8 cellular contexts compared by ENCODE assay signal in the genomic region with DNA sequence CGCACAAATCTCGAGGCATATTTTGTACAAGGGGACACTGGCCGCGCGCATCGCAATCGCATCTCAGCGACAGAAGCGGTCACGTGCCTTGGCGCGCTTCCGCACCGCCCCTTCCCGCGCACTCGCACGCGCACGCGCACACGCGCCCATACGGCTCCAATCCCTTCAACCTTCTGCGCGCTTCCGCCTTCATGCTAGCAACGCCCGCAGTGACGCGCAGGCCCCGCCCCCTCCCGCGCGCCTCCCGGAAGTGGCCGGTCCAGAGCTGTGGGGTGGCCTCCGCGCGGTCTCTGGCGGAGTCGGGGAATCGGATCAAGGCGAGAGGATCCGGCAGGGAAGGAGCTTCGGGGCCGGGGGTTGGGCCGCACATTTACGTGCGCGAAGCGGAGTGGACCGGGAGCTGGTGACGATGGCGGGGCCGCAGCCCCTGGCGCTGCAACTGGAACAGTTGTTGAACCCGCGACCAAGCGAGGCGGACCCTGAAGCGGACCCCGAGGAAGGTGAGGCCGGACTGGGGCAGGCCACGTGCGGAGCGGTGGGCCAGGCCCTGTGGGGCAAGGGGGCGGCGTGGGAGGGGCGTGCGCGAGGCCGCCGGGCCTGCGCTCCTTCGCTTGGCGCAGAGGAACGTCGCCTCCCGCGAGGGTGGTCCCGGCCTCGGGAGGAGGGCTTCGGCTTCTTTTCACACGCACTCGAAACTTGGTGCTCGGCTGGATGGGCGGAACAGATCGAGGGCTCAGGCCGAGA. TPM values are rescaled to one million over a fixed set of nuclear protein-coding genes. Genes with fewer than 3 reads are reported as not detected.
DNase-seq lines count a peak whose midpoint lies in the region; ATAC-seq, FAIRE-seq and TF ChIP-seq lines count a peak whose summit lies in the region.

A gene with protein sequence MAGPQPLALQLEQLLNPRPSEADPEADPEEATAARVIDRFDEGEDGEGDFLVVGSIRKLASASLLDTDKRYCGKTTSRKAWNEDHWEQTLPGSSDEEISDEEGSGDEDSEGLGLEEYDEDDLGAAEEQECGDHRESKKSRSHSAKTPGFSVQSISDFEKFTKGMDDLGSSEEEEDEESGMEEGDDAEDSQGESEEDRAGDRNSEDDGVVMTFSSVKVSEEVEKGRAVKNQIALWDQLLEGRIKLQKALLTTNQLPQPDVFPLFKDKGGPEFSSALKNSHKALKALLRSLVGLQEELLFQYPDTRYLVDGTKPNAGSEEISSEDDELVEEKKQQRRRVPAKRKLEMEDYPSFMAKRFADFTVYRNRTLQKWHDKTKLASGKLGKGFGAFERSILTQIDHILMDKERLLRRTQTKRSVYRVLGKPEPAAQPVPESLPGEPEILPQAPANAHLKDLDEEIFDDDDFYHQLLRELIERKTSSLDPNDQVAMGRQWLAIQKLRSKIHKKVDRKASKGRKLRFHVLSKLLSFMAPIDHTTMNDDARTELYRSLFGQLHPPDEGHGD (plus strand): TSS at position 238 of the 744 bp plus-strand sequence. CDS start 172 bp downstream, at position 410.

- H3K27me3 Mint-ChIP-seq in activated naive CD8-positive, alpha-beta T cell treated with anti-CD3 and anti-CD28 coated beads, Interleukin-2, amount 10 ng/mL, durations not matched to agents 7 days and 5 days = peaks cover 39% of the 10 kb centered on the region

- H3K27ac ChIP-seq in SU-DHL-6 (ENCODE audit: low read depth, low read length) (peak within 1 kb of the TSS; percentile 62), pancreas (peak within 1 kb of the TSS; percentile 66 to 77 (median 72)), thyroid gland (peak within 1 kb of the TSS; percentile 44 to 82 (median 77))

- TF ChIP-seq CTCF in GM12875 (IDR thresholded peaks at IDR 0.05; ENCODE audit: borderline replicate concordance, insufficient read depth, low read depth, low read length) = no peak
- no peak for TF ChIP-seq CTCF in SU-DHL-6 (IDR thresholded peaks at IDR 0.05; ENCODE audit: insufficient read depth, low read length, poor library complexity, severe bottlenecking)
- no peak for TF ChIP-seq CTCF in pancreas (IDR thresholded peaks at IDR 0.05)
- no peak for TF ChIP-seq CTCF in thyroid gland (IDR thresholded peaks at IDR 0.05)

- H3K9ac ChIP-seq in SU-DHL-6 (ENCODE audit: low read length) = peak within 1 kb of the TSS; percentile 75

- no peaks in the 10 kb centered on the region for H3K27me3 ChIP-seq in SU-DHL-6 (ENCODE audit: low read length)
- peaks cover 0 to 32% (median 7%) of the 10 kb centered on the region in 4 donors for H3K27me3 ChIP-seq in pancreas
- peaks cover 22% of the 10 kb centered on the region for H3K27me3 ChIP-seq in thyroid gland

- peaks cover 0 to 18% (median 0%) of the 10 kb centered on the region in 3 donors for H3K4me1 ChIP-seq in pancreas
- peaks cover 14 to 15% of the 10 kb centered on the region in 2 donors for H3K4me1 ChIP-seq in thyroid gland

- peak within 1 kb of the TSS; percentile 96 for H3K4me3 ChIP-seq in GM12875 (ENCODE audit: low read depth, low read length)
- H3K4me3 ChIP-seq in SU-DHL-6 (ENCODE audit: insufficient read depth, low read length, poor library complexity, severe bottlenecking) = peak within 1 kb of the TSS; percentile 63
- peak within 1 kb of the TSS; percentile 63 to 86 (median 76) for H3K4me3 ChIP-seq in pancreas
- H3K4me3 ChIP-seq in thyroid gland (replicated peaks in 1 of 3) = peak within 1 kb of the TSS; percentile 56 to 97 (median 65)

- H3F3A ChIP-seq in SU-DHL-6 (ENCODE audit: insufficient read depth) = no peaks in the 10 kb centered on the region

- TF ChIP-seq POLR2A in thyroid gland (IDR thresholded peaks at IDR 0.05) = peak in 1 of 2 donors; percentile 78

- no peaks in the 10 kb centered on the region for H3K9me2 ChIP-seq in SU-DHL-6 (replicated peaks; ENCODE audit: insufficient read depth, low read length)

- no peaks in the 10 kb centered on the region for H3K9me3 Mint-ChIP-seq in activated naive CD8-positive, alpha-beta T cell treated with anti-CD3 and anti-CD28 coated beads, Interleukin-2, amount 10 ng/mL, durations not matched to agents 7 days and 5 days

- no peak for FAIRE-seq in pancreas (lab: Jason Lieb, UNC)

- peaks cover 3% of the 10 kb centered on the region; the same call in 1 of the 2 replicates for H4K20me1 ChIP-seq in SU-DHL-6 (ENCODE audit: low read depth, low read length)

- peak within 1 kb of the TSS; percentile 96 for H3K27ac Mint-ChIP-seq in activated naive CD8-positive, alpha-beta T cell treated with anti-CD3 and anti-CD28 coated beads, Interleukin-2, amount 10 ng/mL, durations not matched to agents 7 days and 5 days

- peak; percentile 92 for ATAC-seq in HG02763 (IDR thresholded peaks at IDR 0.05; ENCODE audit: unreplicated experiment)
- ATAC-seq in activated naive CD8-positive, alpha-beta T cell treated with anti-CD3 and anti-CD28 coated beads, Interleukin-2, amount 10 ng/mL, durations not matched to agents 7 days and 5 days (ENCODE audit: low read depth) = peak; percentile 97
- ATAC-seq in pancreas = peak; percentile 99 to 100 (median 99)

- peaks cover 29% of the 10 kb centered on the region for H3K36me3 Mint-ChIP-seq in activated naive CD8-positive, alpha-beta T cell treated with anti-CD3 and anti-CD28 coated beads, Interleukin-2, amount 10 ng/mL, durations not matched to agents 7 days and 5 days

- peak within 1 kb of the TSS; percentile 90 for H3K4me2 ChIP-seq in SU-DHL-6 (ENCODE audit: low read depth, low read length, poor library complexity, severe bottlenecking)

- 0 to 1% methylated on average over 87 to 90 of the region's 90 CpGs for WGBS in pancreas, 2 donors
- 0% methylated on average over 26 to 49 of the region's 90 CpGs for WGBS in thyroid gland, 2 donors

- H3K9me3 ChIP-seq in SU-DHL-6 (ENCODE audit: insufficient read depth, low read length) (no peaks in the 10 kb centered on the region), pancreas (no peaks in the 10 kb centered on the region), thyroid gland (no peaks in the 10 kb centered on the region)

- POLR2A ChIA-PET in activated naive CD8-positive, alpha-beta T cell treated with anti-CD3 and anti-CD28 coated beads, Interleukin-2, amount 10 ng/mL, durations not matched to agents 7 days and 5 days (lab: Charles Lee) = interaction anchor here (0.6 to 2.3 kb wide), 8 partner anchors 10 to 413 kb away, joined by 3 to 14 read pairs (median 3); partner anchors contain the start of genes LHX1 and MRM1

- H3K36me3 ChIP-seq in SU-DHL-6 (ENCODE audit: low read length) = peaks cover 11% of the 10 kb centered on the region; the same call in 1 of the 2 replicates
- H3K36me3 ChIP-seq in pancreas = peaks cover 0 to 10% (median 0%) of the 10 kb centered on the region in 3 donors
- H3K36me3 ChIP-seq in thyroid gland = peaks cover 7 to 15% of the 10 kb centered on the region in 2 donors

- H2AFZ ChIP-seq in SU-DHL-6 (ENCODE audit: low read depth, low read length, severe bottlenecking) = peak within 1 kb of the TSS; percentile 90

- peak within 1 kb of the TSS; percentile 96 for H3K4me3 Mint-ChIP-seq in activated naive CD8-positive, alpha-beta T cell treated with anti-CD3 and anti-CD28 coated beads, Interleukin-2, amount 10 ng/mL, durations not matched to agents 7 days and 5 days

- DNase-seq in NCI-H1417 (lab: John Stamatoyannopoulos, UW) (peak; percentile 97 to 98 (median 97)), head of caudate nucleus (peak; percentile 90 to 99 (median 97)), pancreas (peak; percentile 95 to 99 (median 96)), thyroid gland (peak; percentile 96)
- DNase-seq in activated naive CD8-positive, alpha-beta T cell treated with anti-CD3 and anti-CD28 coated beads, Interleukin-2, amount 10 ng/mL, durations not matched to agents 7 days and 5 days = peak; percentile 99

- peaks cover 47% of the 10 kb centered on the region for H3K4me1 Mint-ChIP-seq in activated naive CD8-positive, alpha-beta T cell treated with anti-CD3 and anti-CD28 coated beads, Interleukin-2, amount 10 ng/mL, durations not matched to agents 7 days and 5 days

- intact Hi-C loops in head of caudate nucleus (cut with DNase I) (no loop called here), pancreas (cut with DNase I) (no loop called here), thyroid gland (cut with DNase I) (no loop called here)

- H3K79me2 ChIP-seq in SU-DHL-6 (ENCODE audit: insufficient read depth, low read length) = peaks cover 38% of the 10 kb centered on the region

RNA-seq across cellular contexts. Expression of the gene that starts here (rescaled TPM):
- total RNA-seq in activated naive CD8-positive, alpha-beta T cell treated with anti-CD3 and anti-CD28 coated beads, Interleukin-2, amount 10 ng/mL, durations not matched to agents 7 days and 5 days = 10 to 100 TPM; 67.1 to 71.6 TPM
- total RNA-seq in pancreas = 10 to 100 TPM; 21.6 to 38.4 (median 32.2) TPM
- 10 to 100 TPM; 20.1 to 26.5 TPM for polyA plus RNA-seq in pancreas
- 10 to 100 TPM; 28.5 to 38.9 (median 32.4) TPM for total RNA-seq in thyroid gland

Comparison
In these comparisons a context has a peak if more than half of its experiments do, and no peak if none do; other contexts are left out.
1. Peak in every context shown above with its lines: DNase-seq, ATAC-seq, H3K4me3 ChIP-seq and H3K27ac ChIP-seq.